ENCODE assay signal across 22 cellular contexts in genomic region chr4:15875663-15876460, GRCh38.
A peak's percentile ranks its signal among the peaks of the same experiment; 100 is the strongest.
DNase-seq lines count a peak whose midpoint lies in the region; ATAC-seq, FAIRE-seq and TF ChIP-seq lines count a peak whose summit lies in the region.
"Had no signal": no experiment of that assay in that cellular context is flagged by ENCODE, and none has a peak within 500 bp of the region (broad histone marks: within the 10 kb centered on the region; RNA-seq: fewer than 3 reads in every experiment).

No MANE protein-coding gene starts in this region.

- no peaks in the 10 kb centered on the region for H3K9me2 ChIP-seq in GM23248 (ENCODE audit: insufficient read depth)

- TF ChIP-seq CTCF in keratinocyte (optimal IDR thresholded peaks at IDR 0.05 in 1 of 3, IDR thresholded peaks at IDR 0.05 in 1 of 3, conservative IDR thresholded peaks at IDR 0.05 in 1 of 3; ENCODE audit: extremely low read depth in 1 of 3, insufficient read depth in 2 of 3, low read length in 3 of 3): no peak

- H3K4me1 Mint-ChIP-seq in stimulated activated naive CD8-positive, alpha-beta T cell treated with anti-CD3 and anti-CD28 coated beads, Interleukin-15, amount 100 ng/mL, for 72 hours: no peaks in the 10 kb centered on the region
- H3K4me1 Mint-ChIP-seq: CD4-positive, alpha-beta memory T cell; H9 had no signal

- peaks cover 8% of the 10 kb centered on the region for H3K27me3 Mint-ChIP-seq in stimulated activated naive CD8-positive, alpha-beta T cell treated with anti-CD3 and anti-CD28 coated beads, Interleukin-15, amount 100 ng/mL, for 72 hours

- peaks cover 9% of the 10 kb centered on the region for H3K9me3 ChIP-seq in adipocyte (ENCODE audit: control insufficient read depth, low read length)
- peaks cover 10% of the 10 kb centered on the region for H3K9me3 ChIP-seq in keratinocyte (ENCODE audit: control insufficient read depth, low read depth, low read length)
- no peaks in the 10 kb centered on the region for H3K9me3 ChIP-seq in GM23248 (ENCODE audit: low read depth)
- no peaks in the 10 kb centered on the region for H3K9me3 ChIP-seq in MG63
- H3K9me3 ChIP-seq: Caco-2, Peyer's patch had no signal

- H3K9me1 ChIP-seq in keratinocyte (ENCODE audit: control insufficient read depth, extremely low read depth, insufficient read depth, low read length): no peaks in the 10 kb centered on the region

- H2AFZ ChIP-seq in keratinocyte (ENCODE audit: control insufficient read depth, low read length): peak overlapping the region; percentile 19
- no peak overlapping the region for H2AFZ ChIP-seq in GM23248

- peaks cover 11 to 14% of the 10 kb centered on the region in 2 donors for H3K9me3 Mint-ChIP-seq in stimulated activated naive CD8-positive, alpha-beta T cell treated with anti-CD3 and anti-CD28 coated beads, Interleukin-15, amount 100 ng/mL, for 72 hours

- H3K4me1 ChIP-seq in adipocyte (ENCODE audit: control insufficient read depth, insufficient read depth, low read length): peaks cover 60% of the 10 kb centered on the region
- peaks cover 6% of the 10 kb centered on the region for H3K4me1 ChIP-seq in keratinocyte (ENCODE audit: control insufficient read depth, extremely low read depth, insufficient read depth, low read length)
- H3K4me1 ChIP-seq in GM23248 (ENCODE audit: insufficient read depth): no peaks in the 10 kb centered on the region
- H3K4me1 ChIP-seq: BLaER1 treated with 17β-estradiol and CSF1 and Interleukin-3, amounts not matched to agents 10 nM and 100 nM; Caco-2; Peyer's patch had no signal

- no peak overlapping the region for H3K27ac Mint-ChIP-seq in stimulated activated naive CD8-positive, alpha-beta T cell treated with anti-CD3 and anti-CD28 coated beads, Interleukin-15, amount 100 ng/mL, for 72 hours
- H3K27ac Mint-ChIP-seq: CD4-positive, alpha-beta memory T cell; H9 had no signal

- 38 to 42% methylated on average over 5 of the region's 5 CpGs for WGBS in GM23248 (ENCODE audit: low coverage in 1 of 2, low lambda C conversion rate in 2 of 2, missing lambda C conversion rate in 2 of 2), 2 experiments

- FAIRE-seq in keratinocyte (lab: Jason Lieb, UNC): peak; percentile 63
- FAIRE-seq: K562 had no signal

- H3K9ac ChIP-seq in adipocyte (ENCODE audit: low read length) (peak overlapping the region; percentile 77), keratinocyte (ENCODE audit: control insufficient read depth, extremely low read depth, insufficient read depth, low read length) (no peak overlapping the region), GM23248 (no peak overlapping the region)
- H3K9ac ChIP-seq: BLaER1 treated with 17β-estradiol and CSF1 and Interleukin-3, amounts not matched to agents 10 nM and 100 nM had no signal

- no peaks in the 10 kb centered on the region for H4K20me1 ChIP-seq in keratinocyte (ENCODE audit: control insufficient read depth, extremely low read depth, insufficient read depth, low read length)
- H4K20me1 ChIP-seq in GM23248 (ENCODE audit: insufficient read depth): no peaks in the 10 kb centered on the region
- H4K20me1 ChIP-seq: BLaER1 treated with 17β-estradiol and CSF1 and Interleukin-3, amounts not matched to agents 10 nM and 100 nM had no signal

- H3F3A ChIP-seq in GM23248 (ENCODE audit: insufficient read depth): no peaks in the 10 kb centered on the region

- dilution Hi-C loops in keratinocyte (cut with MboI; ENCODE audit: extremely low pct_ligation_motif_present, low sequenced_read_pairs): no loop called here

- DNase-seq in T1000 (lab: John Stamatoyannopoulos, UW): peak; percentile 18
- DNase-seq in adipocyte (ENCODE audit: low read depth): no peak
- no peak for DNase-seq in keratinocyte (ENCODE audit: low read depth, low spot score)
- DNase-seq in stimulated activated naive CD8-positive, alpha-beta T cell treated with anti-CD3 and anti-CD28 coated beads, Interleukin-15, amount 100 ng/mL, for 72 hours: no peak
- DNase-seq in GM23248: no peak
- no peak for DNase-seq in MG63
- DNase-seq in 8988T: no peak
- DNase-seq: Caco-2; CD4-positive, alpha-beta memory T cell; DMS 273 treated with DMSO at 0.1 percent for 48 hours; DMS79 treated with DMSO at 0.1 percent for 48 hours; H9; NCI-H1092; NCI-H1436 treated with DMSO at 0.1 percent for 48 hours; NCI-H1930; NCI-H345; NCI-H524 treated with DMSO at 0.1 percent for 48 hours; NCI-H82; Peyer's patch; Right ventricle myocardium superior had no signal

- no peaks in the 10 kb centered on the region for H3K36me3 ChIP-seq in adipocyte (ENCODE audit: control insufficient read depth, insufficient read depth, low read length, severe bottlenecking)
- no peaks in the 10 kb centered on the region for H3K36me3 ChIP-seq in keratinocyte (ENCODE audit: control insufficient read depth in 2 of 2, extremely low read depth in 1 of 2, insufficient read depth in 2 of 2, low read length in 2 of 2)
- no peaks in the 10 kb centered on the region for H3K36me3 ChIP-seq in GM23248 (ENCODE audit: low read depth)
- H3K36me3 ChIP-seq in MG63: no peaks in the 10 kb centered on the region
- H3K36me3 ChIP-seq: BLaER1 treated with 17β-estradiol and CSF1 and Interleukin-3, amounts not matched to agents 10 nM and 100 nM; Peyer's patch had no signal

- no peak overlapping the region for H3K4me2 ChIP-seq in keratinocyte (ENCODE audit: control insufficient read depth, extremely low read depth, insufficient read depth, low read depth, low read length)
- H3K4me2 ChIP-seq in GM23248 (ENCODE audit: unreplicated experiment): no peak overlapping the region
- H3K4me2 ChIP-seq: BLaER1 treated with 17β-estradiol and CSF1 and Interleukin-3, amounts not matched to agents 10 nM and 100 nM had no signal

- in situ Hi-C loops in GM23248 (cut with MboI): no loop called here

- H3K79me2 ChIP-seq in keratinocyte (ENCODE audit: control insufficient read depth, insufficient read depth, low read length) (no peaks in the 10 kb centered on the region), GM23248 (ENCODE audit: insufficient read depth) (no peaks in the 10 kb centered on the region)

- peak overlapping the region; percentile 4 for H3K27ac ChIP-seq in keratinocyte (ENCODE audit: control insufficient read depth, insufficient read depth, low read length)
- no peak overlapping the region for H3K27ac ChIP-seq in GM23248
- H3K27ac ChIP-seq: BLaER1 treated with 17β-estradiol and CSF1 and Interleukin-3, amounts not matched to agents 10 nM and 100 nM; Peyer's patch had no signal

- H3K27me3 ChIP-seq in adipocyte (replicated peaks; ENCODE audit: control insufficient read depth, insufficient read depth, low read length) (no peaks in the 10 kb centered on the region), keratinocyte (ENCODE audit: control insufficient read depth, extremely low read depth, insufficient read depth, low read length) (no peaks in the 10 kb centered on the region), GM23248 (replicated peaks; ENCODE audit: insufficient read depth) (peaks cover 51% of the 10 kb centered on the region), MG63 (no peaks in the 10 kb centered on the region)
- H3K27me3 ChIP-seq: BLaER1 treated with 17β-estradiol and CSF1 and Interleukin-3, amounts not matched to agents 10 nM and 100 nM; Peyer's patch had no signal

- ATAC-seq in stimulated activated naive CD8-positive, alpha-beta T cell treated with anti-CD3 and anti-CD28 coated beads, Interleukin-15, amount 100 ng/mL, for 72 hours: peak; percentile 28
- ATAC-seq: K562 had no signal

- no peak overlapping the region for H3K4me3 Mint-ChIP-seq in stimulated activated naive CD8-positive, alpha-beta T cell treated with anti-CD3 and anti-CD28 coated beads, Interleukin-15, amount 100 ng/mL, for 72 hours
- H3K4me3 Mint-ChIP-seq: CD4-positive, alpha-beta memory T cell; H9 had no signal

- H3K4me3 ChIP-seq in adipocyte (ENCODE audit: low read length) (peak overlapping the region; percentile 25), keratinocyte (ENCODE audit: control insufficient read depth in 2 of 3, extremely low read depth in 1 of 3, insufficient read depth in 2 of 3, low read depth in 1 of 3, low read length in 3 of 3) (no peak overlapping the region), GM23248 (no peak overlapping the region), MG63 (no peak overlapping the region)
- H3K4me3 ChIP-seq: BLaER1 treated with 17β-estradiol and CSF1 and Interleukin-3, amounts not matched to agents 10 nM and 100 nM; K562; Peyer's patch had no signal
